In the genomic region with DNA sequence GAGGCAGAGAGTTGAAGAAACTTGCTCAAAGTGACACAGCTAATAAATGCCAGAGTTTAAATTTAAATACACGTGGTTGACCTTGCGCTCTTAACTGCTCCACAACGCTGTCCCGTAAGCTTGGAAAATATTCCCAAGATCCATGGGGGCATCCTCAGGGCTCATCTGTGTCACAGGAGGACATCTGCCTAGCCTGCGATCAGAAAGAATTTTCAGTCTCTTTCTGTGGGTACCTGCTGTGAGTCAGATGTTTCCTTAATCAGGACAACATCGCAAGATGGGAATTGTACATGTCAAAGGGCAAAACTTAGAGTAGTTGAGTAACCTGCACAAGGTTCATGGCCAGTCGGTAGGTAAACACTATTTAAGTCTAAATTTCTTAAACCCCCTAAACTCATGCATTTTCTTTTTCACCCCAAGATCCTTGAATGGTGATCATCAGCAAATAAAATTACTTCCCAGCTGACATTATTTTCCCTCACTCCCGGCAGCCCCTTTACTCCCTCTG, we compare ENCODE assay signal across 1 cellular context.
A peak's percentile ranks its signal among the peaks of the same experiment; 100 is the strongest.
TF ChIP-seq lines count a peak whose summit lies in the region.

No MANE protein-coding gene starts in this region.

TF ChIP-seq in liver, 16 proteins besides CTCF, POLR2A, EP300 and RAD21 (continued from another document):
- TF ChIP-seq, protein P1, sequence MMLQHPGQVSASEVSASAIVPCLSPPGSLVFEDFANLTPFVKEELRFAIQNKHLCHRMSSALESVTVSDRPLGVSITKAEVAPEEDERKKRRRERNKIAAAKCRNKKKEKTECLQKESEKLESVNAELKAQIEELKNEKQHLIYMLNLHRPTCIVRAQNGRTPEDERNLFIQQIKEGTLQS (IDR thresholded peaks at IDR 0.05), result no peak
- peak; percentile 5 for TF ChIP-seq SP1 (IDR thresholded peaks at IDR 0.05)
- TF ChIP-seq, protein P2, sequence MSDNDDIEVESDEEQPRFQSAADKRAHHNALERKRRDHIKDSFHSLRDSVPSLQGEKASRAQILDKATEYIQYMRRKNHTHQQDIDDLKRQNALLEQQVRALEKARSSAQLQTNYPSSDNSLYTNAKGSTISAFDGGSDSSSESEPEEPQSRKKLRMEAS (IDR thresholded peaks at IDR 0.05), result no peak
